ENCODE assay signal across 23 cellular contexts in genomic region chr1:7113136-7113535, GRCh38.
"Had no signal": no experiment of that assay in that cellular context is flagged by ENCODE, and none has a peak within 500 bp of the region (broad histone marks: within the 10 kb centered on the region; RNA-seq: fewer than 3 reads in every experiment).

No MANE protein-coding gene starts in this region.

- H3K27ac ChIP-seq: colonic mucosa, coronary artery, dorsolateral prefrontal cortex, epithelial cell of prostate, esophagus muscularis mucosa, esophagus squamous epithelium, foreskin keratinocyte, gastrocnemius medialis, gastroesophageal sphincter, heart left ventricle, heart right ventricle had no signal

- H3K27me3 ChIP-seq: colonic mucosa, dorsolateral prefrontal cortex, foreskin keratinocyte, gastrocnemius medialis had no signal

- H3K4me1 ChIP-seq: colonic mucosa, gastrocnemius medialis had no signal

- H3K36me3 ChIP-seq: colonic mucosa, esophagus muscularis mucosa, esophagus squamous epithelium, gastrocnemius medialis, gastroesophageal sphincter, heart left ventricle, heart right ventricle had no signal

- DNase-seq: colonic mucosa; cortex of kidney; dermis blood vessel endothelial cell; dorsolateral prefrontal cortex; effector CD4-positive, alpha-beta T cell; effector CD8-positive, alpha-beta T cell; effector memory CD4-positive, alpha-beta T cell; effector memory CD8-positive, alpha-beta T cell; endodermal cell; erythroblast; esophagus squamous epithelium; foreskin fibroblast; foreskin keratinocyte; foreskin melanocyte; gastrocnemius medialis; glutamatergic neuron; head of caudate nucleus; heart left ventricle; heart right ventricle had no signal

- H3K9me3 ChIP-seq: colonic mucosa, esophagus muscularis mucosa, esophagus squamous epithelium, gastrocnemius medialis, gastroesophageal sphincter had no signal

- H3K4me3 ChIP-seq: colonic mucosa, coronary artery, dorsolateral prefrontal cortex, esophagus muscularis mucosa, esophagus squamous epithelium, gastrocnemius medialis, gastroesophageal sphincter, heart left ventricle, heart right ventricle had no signal
